Comparison of ENCODE assay signal across 19 cellular contexts in genomic region chr15:68658641-68659358, GRCh38.
DNase-seq lines count a peak whose midpoint lies in the region; ATAC-seq and TF ChIP-seq lines count a peak whose summit lies in the region.
"Had no signal": no experiment of that assay in that cellular context is flagged by ENCODE, and none has a peak within 500 bp of the region (broad histone marks: within the 10 kb centered on the region; RNA-seq: fewer than 3 reads in every experiment).

No MANE protein-coding gene starts in this region.

- no peaks in the 10 kb centered on the region for H3K27me3 ChIP-seq in left ventricle myocardium inferior (ENCODE audit: low read depth)
- no peaks in the 10 kb centered on the region for H3K27me3 ChIP-seq in right cardiac atrium (ENCODE audit: control insufficient read depth, insufficient read depth)
- H3K27me3 ChIP-seq in WERI-Rb-1 (ENCODE audit: insufficient read depth, low read depth, severe bottlenecking) = no peaks in the 10 kb centered on the region

- H3K9me3 ChIP-seq in left ventricle myocardium inferior (replicated peaks) (no peaks in the 10 kb centered on the region), right cardiac atrium (ENCODE audit: control insufficient read depth, low read length) (no peaks in the 10 kb centered on the region), WERI-Rb-1 (ENCODE audit: severe bottlenecking) (no peaks in the 10 kb centered on the region)
- H3K9me3 ChIP-seq: SJSA1 had no signal

- H3K4me3 Mint-ChIP-seq in glutamatergic neuron (ENCODE audit: unreplicated experiment) (no peak overlapping the region), type B pancreatic cell (no peak overlapping the region)
- H3K4me3 Mint-ChIP-seq: central memory CD8-positive, alpha-beta T cell; neural crest cell had no signal

- peaks cover 22% of the 10 kb centered on the region for H3K4me1 Mint-ChIP-seq in glutamatergic neuron (ENCODE audit: low read depth, unreplicated experiment)
- peaks cover 2% of the 10 kb centered on the region for H3K4me1 Mint-ChIP-seq in type B pancreatic cell (ENCODE audit: unreplicated experiment)
- H3K4me1 Mint-ChIP-seq: central memory CD8-positive, alpha-beta T cell had no signal

- no peaks in the 10 kb centered on the region for H3K36me3 ChIP-seq in left ventricle myocardium inferior
- peaks cover 19% of the 10 kb centered on the region for H3K36me3 ChIP-seq in WERI-Rb-1
- H3K36me3 ChIP-seq: SJSA1 had no signal

- H3K36me3 Mint-ChIP-seq in glutamatergic neuron (ENCODE audit: unreplicated experiment) (peaks cover 3% of the 10 kb centered on the region), type B pancreatic cell (no peaks in the 10 kb centered on the region)

- DNase-seq in left ventricle myocardium inferior = no peak
- no peak for DNase-seq in right cardiac atrium
- DNase-seq in WERI-Rb-1 = peak; percentile 35
- DNase-seq in glutamatergic neuron = no peak
- no peak for DNase-seq in type B pancreatic cell (ENCODE audit: extremely low spot score, unreplicated experiment)
- DNase-seq in NCI-H526 (lab: John Stamatoyannopoulos, UW) = no peak
- DNase-seq: activated CD4-positive, CD25-positive, alpha-beta regulatory T cell treated with anti-CD3 and anti-CD28 coated beads, Interleukin-2, amount 50 U/mL, for 72 hours; DND-41; mesendoderm; NCI-H2081 treated with DMSO at 0.1 percent for 48 hours; NCI-H526 treated with DMSO at 0.1 percent for 48 hours; stimulated activated CD4-positive, alpha-beta T cell treated with anti-CD3 and anti-CD28 coated beads, Interleukin-15, amount 100 ng/mL, for 24 hours; stimulated activated naive CD4-positive, alpha-beta T cell had no signal

- ATAC-seq in right cardiac atrium = no peak
- no peak for ATAC-seq in GM18873 (IDR thresholded peaks at IDR 0.05; ENCODE audit: low FRiP score, unreplicated experiment)
- no peak for ATAC-seq in GM21619 (IDR thresholded peaks at IDR 0.05; ENCODE audit: unreplicated experiment)

- H3K4me3 ChIP-seq in left ventricle myocardium inferior (no peak overlapping the region), right cardiac atrium (ENCODE audit: low read length) (no peak overlapping the region), WERI-Rb-1 (ENCODE audit: low read depth, low read length) (no peak overlapping the region)
- H3K4me3 ChIP-seq: SJSA1 had no signal

- 70% methylated on average over 8 of the region's 8 CpGs for WGBS in right cardiac atrium

- peaks cover 2% of the 10 kb centered on the region for H3K9me3 Mint-ChIP-seq in glutamatergic neuron (ENCODE audit: unreplicated experiment)
- no peaks in the 10 kb centered on the region for H3K9me3 Mint-ChIP-seq in type B pancreatic cell
- H3K9me3 Mint-ChIP-seq: central memory CD8-positive, alpha-beta T cell had no signal

- TF ChIP-seq CTCF in left ventricle myocardium inferior (IDR thresholded peaks at IDR 0.05; ENCODE audit: borderline replicate concordance) = peak; percentile 24
- TF ChIP-seq CTCF in WERI-Rb-1 (IDR thresholded peaks at IDR 0.05; ENCODE audit: low read depth, low read length) = 0 out of 2 replicates have a peak, but pooled peaks have one; percentile 20
- no peak for TF ChIP-seq CTCF in glutamatergic neuron (IDR thresholded peaks at IDR 0.05; ENCODE audit: partially characterized antibody, unreplicated experiment)
- peak; percentile 55 for TF ChIP-seq CTCF in type B pancreatic cell (conservative IDR thresholded peaks at IDR 0.05)

- H3K4me1 ChIP-seq in left ventricle myocardium inferior (peaks cover 5% of the 10 kb centered on the region), right cardiac atrium (ENCODE audit: control insufficient read depth, insufficient read depth, low read length) (peaks cover 3% of the 10 kb centered on the region)
- H3K4me1 ChIP-seq: SJSA1 had no signal

- H3K27ac Mint-ChIP-seq in glutamatergic neuron (ENCODE audit: unreplicated experiment) (peak overlapping the region; percentile 28), type B pancreatic cell (no peak overlapping the region)

- H3K27me3 Mint-ChIP-seq in glutamatergic neuron (ENCODE audit: unreplicated experiment) (peaks cover 4% of the 10 kb centered on the region), type B pancreatic cell (no peaks in the 10 kb centered on the region)

- intact Hi-C loops in left ventricle myocardium inferior (cut with micrococcal nuclease) = no loop called here
- intact Hi-C loops in right cardiac atrium (cut with DNase I) = loop anchor here in 1 of 4 donors (10.0 kb wide), 1 partner anchor 84 kb away; the partner anchor contains the start of gene CORO2B

- H3K27ac ChIP-seq in left ventricle myocardium inferior (replicated peaks) (peak overlapping the region; percentile 10), right cardiac atrium (ENCODE audit: low read length) (no peak overlapping the region), WERI-Rb-1 (peak overlapping the region; percentile 82)
- H3K27ac ChIP-seq: HL-60, SJSA1 had no signal
